8 cellular contexts compared by ENCODE assay signal in genomic region chr2:36965751-36966369, GRCh38. TPM values are rescaled to one million over a fixed set of nuclear protein-coding genes. Genes with fewer than 3 reads are reported as not detected.
DNase-seq lines count a peak whose midpoint lies in the region; ATAC-seq lines count a peak whose summit lies in the region.

No MANE protein-coding gene starts in this region.

- DNase-seq in C1 segment of cervical spinal cord (lab: John Stamatoyannopoulos, UW) (peak in 11 of 14 donors; percentile 28 to 73 (median 46)), SJCRH30 (peak; percentile 67 to 68), astrocyte of the hippocampus (ENCODE audit: low read depth, low spot score) (peak; percentile 53), epidermal melanocyte (ENCODE audit: insufficient read length, low spot score) (no peak)
- DNase-seq in stimulated activated CD4-positive, alpha-beta T cell treated with anti-CD3 and anti-CD28 coated beads, Interleukin-12 subunit alpha, Interleukin-12 subunit beta, amount 100 ng/mL, for 48 hours (ENCODE audit: low read depth in 2 of 3, low spot score in 1 of 3) = peak in 2 of 3 donors; percentile 5 to 28

- no peaks in the 10 kb centered on the region for H3K9me3 ChIP-seq in SJCRH30 (replicated peaks)
- no peaks in the 10 kb centered on the region for H3K9me3 ChIP-seq in iPS-15b (ENCODE audit: control insufficient read depth, insufficient read depth, low read length)

- H3K4me1 ChIP-seq in SJCRH30 (no peaks in the 10 kb centered on the region; the same call in 1 of the 2 replicates), iPS-15b (ENCODE audit: control insufficient read depth, insufficient read depth, low read length) (peaks cover 42% of the 10 kb centered on the region)

- H3K36me3 ChIP-seq in SJCRH30 = no peaks in the 10 kb centered on the region
- no peaks in the 10 kb centered on the region for H3K36me3 ChIP-seq in iPS-15b (ENCODE audit: control insufficient read depth, insufficient read depth, low read length)

- ATAC-seq in GM19328 (IDR thresholded peaks at IDR 0.05; ENCODE audit: unreplicated experiment) = peak; percentile 21
- peak; percentile 20 for ATAC-seq in HG03469 (IDR thresholded peaks at IDR 0.05; ENCODE audit: unreplicated experiment)

- H3K9ac ChIP-seq in iPS-15b (ENCODE audit: low read depth, low read length) = peak overlapping the region; percentile 77

- H3K27me3 ChIP-seq in SJCRH30 (no peaks in the 10 kb centered on the region), iPS-15b (ENCODE audit: control insufficient read depth, insufficient read depth, low read length) (no peaks in the 10 kb centered on the region)

- H3K27ac ChIP-seq in SJCRH30 = peak overlapping the region; percentile 34; the same call in 1 of the 2 replicates

- H3K4me3 ChIP-seq in SJCRH30 (peak overlapping the region; percentile 94), iPS-15b (ENCODE audit: low read depth, low read length) (peak overlapping the region; percentile 92)

RNA-seq across cellular contexts. Expression of gene STRN, which starts 0.5 kb away (rescaled TPM):
- total RNA-seq in SJCRH30 (2014; rRNA removed; shearing (Covaris generic)) = 33.1 and 37.3 TPM in 2 replicates
